Comparison of ENCODE assay signal across 1 cellular context in genomic region chr1:17976843-17977242, GRCh38.
TF ChIP-seq lines count a peak whose summit lies in the region.

No MANE protein-coding gene starts in this region.

TF ChIP-seq in H1, 55 proteins besides CTCF, POLR2A, EP300 and RAD21:
- TF ChIP-seq BRCA1 (IDR thresholded peaks at IDR 0.05; ENCODE audit: low read depth, low read length) (no peak), SIX5 (IDR thresholded peaks at IDR 0.05; ENCODE audit: low read depth, low read length) (peak; percentile 58), USF2 (IDR thresholded peaks at IDR 0.05; ENCODE audit: low read length) (peak; percentile 83), E2F6 (IDR thresholded peaks at IDR 0.05) (no peak), SUZ12 (IDR thresholded peaks at IDR 0.05; ENCODE audit: low read length) (no peak), HDAC6 (IDR thresholded peaks at IDR 0.05; ENCODE audit: low read depth, low read length) (no peak)
TF ChIP-seq in H1: peak in this region for 2.
